Comparison of ENCODE assay signal across 28 cellular contexts in genomic region chr3:131396170-131396569, GRCh38. TPM values are rescaled to one million over a fixed set of nuclear protein-coding genes. Genes with fewer than 3 reads are reported as not detected.
DNase-seq lines count a peak whose midpoint lies in the region; ATAC-seq and TF ChIP-seq lines count a peak whose summit lies in the region.
"Had no signal": no experiment of that assay in that cellular context is flagged by ENCODE, and none has a peak within 500 bp of the region (broad histone marks: within the 10 kb centered on the region; RNA-seq: fewer than 3 reads in every experiment).

No MANE protein-coding gene starts in this region.

- H3K9me3 ChIP-seq in gastrocnemius medialis, result no peaks in the 10 kb centered on the region
- H3K9me3 ChIP-seq in esophagus squamous epithelium, result no peaks in the 10 kb centered on the region
- H3K9me3 ChIP-seq: prostate gland, SK-N-SH, uterus had no signal

- TF ChIP-seq RAD21 in Ishikawa (IDR thresholded peaks at IDR 0.05; ENCODE audit: low read depth), result no peak

- TF ChIP-seq CTCF in fibroblast of mammary gland (conservative IDR thresholded peaks at IDR 0.05; ENCODE audit: control insufficient read depth, insufficient read depth, low read depth, low read length) (no peak), gastrocnemius medialis (IDR thresholded peaks at IDR 0.05 in 4 of 5, conservative IDR thresholded peaks at IDR 0.05 in 1 of 5) (no peak), esophagus squamous epithelium (IDR thresholded peaks at IDR 0.05) (no peak)

- TF ChIP-seq POLR2A in gastrocnemius medialis (IDR thresholded peaks at IDR 0.05) (no peak), esophagus squamous epithelium (IDR thresholded peaks at IDR 0.05) (no peak)

- in situ Hi-C loops in gastrocnemius medialis (cut with MboI; ENCODE audit: low sequenced_read_pairs in 4 of 4), result no loop called here

- TF ChIP-seq EP300 in Ishikawa (IDR thresholded peaks at IDR 0.05; ENCODE audit: borderline replicate concordance), result no peak

- intact Hi-C loops in gastrocnemius medialis (cut with DNase I; ENCODE audit: low total_unique reads) (no loop called here), esophagus squamous epithelium (cut with DNase I) (no loop called here)

- DNase-seq in EH (ENCODE audit: low read depth) (peak; percentile 9), fibroblast of mammary gland (ENCODE audit: low read depth) (peak; percentile 90), gastrocnemius medialis (peak; percentile 40 to 66), HUDEP-2 (lab: John Stamatoyannopoulos, UW; ENCODE audit: unreplicated experiment in 76 of 76) (no peak), esophagus squamous epithelium (lab: John Stamatoyannopoulos, UW) (no peak)
- DNase-seq: activated CD4-positive, alpha-beta T cell treated with anti-CD3 and anti-CD28 coated beads, Interleukin-2, amount 10 ng/mL, durations not matched to agents 24 days and 14 days; activated naive CD4-positive, alpha-beta T cell treated with Interleukin-2 at 50 U/mL for 16 hours; activated T-cell treated with anti-CD3 and anti-CD28 coated beads, Interleukin-2, amount 50 U/mL, for 48 hours; amniotic stem cell; endodermal cell; head of caudate nucleus; mesendoderm; MV-4-11; naive B cell; NCI-H1694; NCI-H2171; NCI-H526 treated with DMSO at 0.1 percent for 48 hours; SK-N-SH; stimulated activated CD4-positive, alpha-beta T cell treated with anti-CD3 and anti-CD28 coated beads, Interleukin-2, amount 100 ng/mL, for 48 hours; T-helper 17 cell; uterus had no signal

- H3K4me1 ChIP-seq in gastrocnemius medialis (no peaks in the 10 kb centered on the region), esophagus squamous epithelium (no peaks in the 10 kb centered on the region)
- H3K4me1 ChIP-seq: prostate gland, uterus had no signal

- no peak overlapping the region for H3K27ac ChIP-seq in gastrocnemius medialis
- H3K27ac ChIP-seq in esophagus squamous epithelium, result no peak overlapping the region
- H3K27ac ChIP-seq: cardiac muscle cell, prostate gland, RWPE1, uterus had no signal

- H3K27me3 ChIP-seq in gastrocnemius medialis (no peaks in the 10 kb centered on the region), esophagus squamous epithelium (no peaks in the 10 kb centered on the region)
- H3K27me3 ChIP-seq: cardiac muscle cell, uterus had no signal

- H3K4me3 ChIP-seq in fibroblast of mammary gland (ENCODE audit: control insufficient read depth, low read depth, low read length) (no peak overlapping the region), gastrocnemius medialis (no peak overlapping the region), esophagus squamous epithelium (no peak overlapping the region)
- H3K4me3 ChIP-seq: cardiac muscle cell, prostate gland, smooth muscle cell, uterus had no signal

- ATAC-seq in gastrocnemius medialis (peak; percentile 93), HG03108 (IDR thresholded peaks at IDR 0.05; ENCODE audit: unreplicated experiment) (no peak)
- ATAC-seq: stimulated activated effector memory CD8-positive, alpha-beta T cell treated with anti-CD3 and anti-CD28 coated beads, Interleukin-12 subunit alpha, Interleukin-12 subunit beta, amount 100 ng/mL, for 72 hours; T-helper 17 cell had no signal

- H3K36me3 ChIP-seq in gastrocnemius medialis (no peaks in the 10 kb centered on the region), esophagus squamous epithelium (no peaks in the 10 kb centered on the region)
- H3K36me3 ChIP-seq: cardiac muscle cell, prostate gland, uterus had no signal

TF ChIP-seq in Ishikawa, 13 proteins besides CTCF, POLR2A, EP300 and RAD21:
- TF ChIP-seq ZBTB7A (IDR thresholded peaks at IDR 0.05; ENCODE audit: low read depth) (no peak), USF1 (IDR thresholded peaks at IDR 0.05) (peak; percentile 46; the same call in 1 of the 2 replicates)

RNA-seq across cellular contexts. Expression of gene NUDT16, which starts 14.6 kb away (rescaled TPM):
- 10 to 100 TPM in 3 of 4 donors, 1 to 10 TPM in 1; 10.0 to 18.3 (median 14.4) TPM for total RNA-seq in gastrocnemius medialis
- total RNA-seq in esophagus squamous epithelium, result 10 to 100 TPM in 1 of 4 donors, 1 to 10 TPM in 3; 5.5 to 29.0 (median 7.8) TPM

Comparison
In these comparisons a context has a peak if more than half of its experiments do, and no peak if none do; other contexts are left out.
1. DNase-seq: peak in EH (single experiment), fibroblast of mammary gland (single experiment) and gastrocnemius medialis (2 of 2); none in HUDEP-2 (0 of 76) and esophagus squamous epithelium (single experiment).